10 cellular contexts compared by ENCODE assay signal in the genomic region with DNA sequence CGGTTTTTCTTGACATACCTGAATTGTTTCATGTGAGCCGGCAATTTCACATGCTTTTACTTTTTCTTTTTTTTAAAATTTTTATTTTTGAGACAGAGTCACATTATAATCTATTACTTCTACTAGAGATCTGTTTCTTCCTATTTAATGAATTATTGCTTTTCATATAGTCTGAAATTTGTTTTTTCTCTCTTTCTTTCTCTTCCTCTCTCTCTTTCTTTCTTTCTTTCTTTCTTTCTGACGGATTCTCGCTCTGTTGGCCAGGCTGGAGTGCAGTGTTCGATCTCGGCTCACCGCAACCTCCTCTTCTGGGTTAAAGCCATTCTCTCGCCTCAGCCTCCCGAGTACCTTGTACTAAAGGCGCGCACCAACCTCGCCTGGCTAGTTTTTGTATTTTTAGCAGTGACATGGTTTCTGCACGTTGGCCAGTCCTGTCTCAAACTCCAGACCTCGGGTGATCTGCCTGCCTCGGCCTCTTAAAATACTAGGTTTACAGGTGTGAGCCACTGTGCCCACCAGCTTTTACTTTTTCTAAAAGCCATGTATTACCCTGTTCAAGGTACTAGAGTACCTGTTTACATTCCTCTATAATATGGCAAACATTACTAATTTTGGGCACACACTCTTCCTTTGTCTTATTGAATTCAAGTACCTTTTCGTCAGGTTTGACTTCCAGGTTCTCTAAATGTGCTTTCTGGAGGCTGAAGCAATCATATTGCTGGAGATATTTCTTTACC.
DNase-seq lines count a peak whose midpoint lies in the region; ATAC-seq and TF ChIP-seq lines count a peak whose summit lies in the region.
"Had no signal": no experiment of that assay in that cellular context is flagged by ENCODE, and none has a peak within 500 bp of the region (broad histone marks: within the 10 kb centered on the region; RNA-seq: fewer than 3 reads in every experiment).

No MANE protein-coding gene starts in this region.

- no peak overlapping the region for H3K27ac ChIP-seq in CD4-positive, alpha-beta memory T cell (ENCODE audit: low read depth, low read length)
- H3K27ac ChIP-seq in HUES48 (ENCODE audit: low read depth, low read length) (no peak overlapping the region), transverse colon (no peak overlapping the region), esophagus squamous epithelium (no peak overlapping the region)

- H3K4me3 ChIP-seq in CD4-positive, alpha-beta memory T cell (ENCODE audit: low read length in 2 of 2) = no peak overlapping the region
- peak overlapping the region; percentile 63 for H3K4me3 ChIP-seq in HUES48 (ENCODE audit: low read depth, low read length)
- peak overlapping the region in 1 of 4 donors; percentile 56 for H3K4me3 ChIP-seq in transverse colon
- H3K4me3 ChIP-seq in esophagus squamous epithelium = peak overlapping the region in 1 of 4 donors; percentile 46

- POLR2A ChIA-PET in CD4-positive, alpha-beta memory T cell (lab: Charles Lee; ENCODE audit: partially characterized antibody) = no interaction called here

- no peak for ATAC-seq in GM18517 (IDR thresholded peaks at IDR 0.05; ENCODE audit: unreplicated experiment)

- no peak overlapping the region for H3K9ac ChIP-seq in HUES48 (ENCODE audit: low read depth, low read length)

- H3K9me3 ChIP-seq in CD4-positive, alpha-beta memory T cell (ENCODE audit: control insufficient read depth in 1 of 2, low read length in 2 of 2) = no peaks in the 10 kb centered on the region
- H3K9me3 ChIP-seq in HUES48 (ENCODE audit: control insufficient read depth, insufficient read depth, low read length) (no peaks in the 10 kb centered on the region), transverse colon (no peaks in the 10 kb centered on the region), esophagus squamous epithelium (no peaks in the 10 kb centered on the region)
- H3K9me3 ChIP-seq: pancreas had no signal

- H3K36me3 Mint-ChIP-seq in CD4-positive, alpha-beta memory T cell = peaks cover 0 to 3% of the 10 kb centered on the region in 2 donors
- H3K36me3 Mint-ChIP-seq in brain (peaks cover 4% of the 10 kb centered on the region), nephron (ENCODE audit: low read depth) (no peaks in the 10 kb centered on the region)

- no peak for TF ChIP-seq CTCF in brain (conservative IDR thresholded peaks at IDR 0.05)
- TF ChIP-seq CTCF in nephron (IDR thresholded peaks at IDR 0.05; ENCODE audit: unreplicated experiment in 3 of 3) = no peak
- TF ChIP-seq CTCF in transverse colon (IDR thresholded peaks at IDR 0.05) = no peak
- TF ChIP-seq CTCF in esophagus squamous epithelium (IDR thresholded peaks at IDR 0.05) = no peak

- peaks cover 13 to 34% (median 22%) of the 10 kb centered on the region in 4 donors for H3K4me1 Mint-ChIP-seq in CD4-positive, alpha-beta memory T cell
- H3K4me1 Mint-ChIP-seq in brain (peaks cover 33% of the 10 kb centered on the region), nephron (peaks cover 27% of the 10 kb centered on the region)

- in situ Hi-C loops in transverse colon (cut with MboI; ENCODE audit: low pct_ligation_motif_present in 1 of 4, low pct_unique_long_range_greater_than_20kb in 1 of 4, low sequenced_read_pairs in 3 of 4) = no loop called here

- intact Hi-C loops in CD4-positive, alpha-beta memory T cell (cut with micrococcal nuclease) = no loop called here
- intact Hi-C loops in transverse colon (cut with DNase I; ENCODE audit: low total_unique reads) = no loop called here
- intact Hi-C loops in esophagus squamous epithelium (cut with DNase I) = no loop called here

- peaks cover 38 to 39% of the 10 kb centered on the region in 2 donors for H3K27me3 Mint-ChIP-seq in CD4-positive, alpha-beta memory T cell
- H3K27me3 Mint-ChIP-seq in brain (peaks cover 69% of the 10 kb centered on the region), nephron (ENCODE audit: low read depth) (peaks cover 65% of the 10 kb centered on the region)

- 33 to 74% methylated on average over 3 to 16 of the region's 16 CpGs for WGBS in transverse colon (ENCODE audit: low coverage in 1 of 2), 2 donors
- WGBS in esophagus squamous epithelium, 2 donors = 62 to 76% methylated on average over 16 of the region's 16 CpGs

- no peaks in the 10 kb centered on the region for H3K36me3 ChIP-seq in CD4-positive, alpha-beta memory T cell (ENCODE audit: insufficient read depth, low read length)
- H3K36me3 ChIP-seq in HUES48 (ENCODE audit: control insufficient read depth, insufficient read depth, low read length) = no peaks in the 10 kb centered on the region
- no peaks in the 10 kb centered on the region for H3K36me3 ChIP-seq in transverse colon
- H3K36me3 ChIP-seq in esophagus squamous epithelium = no peaks in the 10 kb centered on the region
- H3K36me3 ChIP-seq: pancreas had no signal

- CTCF ChIA-PET in CD4-positive, alpha-beta memory T cell (lab: Charles Lee; ENCODE audit: partially characterized antibody) = no interaction called here

- H3K4me3 Mint-ChIP-seq in CD4-positive, alpha-beta memory T cell = peak overlapping the region in 7 of 8 donors; percentile 81 to 98 (median 90)
- peak overlapping the region; percentile 88 to 94 (median 92) for H3K4me3 Mint-ChIP-seq in brain
- peak overlapping the region; percentile 87 to 90 (median 90) for H3K4me3 Mint-ChIP-seq in nephron

- peaks cover 0 to 11% (median 0%) of the 10 kb centered on the region in 8 donors for H3K9me3 Mint-ChIP-seq in CD4-positive, alpha-beta memory T cell
- H3K9me3 Mint-ChIP-seq in brain (peaks cover 0 to 13% (median 4%) of the 10 kb centered on the region in 5 experiments), nephron (no peaks in the 10 kb centered on the region)

- H3K27ac Mint-ChIP-seq in CD4-positive, alpha-beta memory T cell = peak overlapping the region in 1 of 7 donors; percentile 77
- H3K27ac Mint-ChIP-seq in brain (peak overlapping the region in 3 of 5 experiments; percentile 62 to 91 (median 70)), nephron (no peak overlapping the region)

- H3K27me3 ChIP-seq in CD4-positive, alpha-beta memory T cell (ENCODE audit: insufficient read depth, low read length) = peaks cover 53% of the 10 kb centered on the region
- H3K27me3 ChIP-seq in HUES48 (ENCODE audit: control insufficient read depth, insufficient read depth, low read length) = peaks cover 60% of the 10 kb centered on the region
- H3K27me3 ChIP-seq in transverse colon = peaks cover 72% of the 10 kb centered on the region
- H3K27me3 ChIP-seq in esophagus squamous epithelium = peaks cover 0 to 72% (median 19%) of the 10 kb centered on the region in 4 donors

- H3K4me1 ChIP-seq in CD4-positive, alpha-beta memory T cell (ENCODE audit: insufficient read depth, low read length) = peaks cover 26% of the 10 kb centered on the region
- peaks cover 7% of the 10 kb centered on the region for H3K4me1 ChIP-seq in HUES48 (ENCODE audit: control insufficient read depth, insufficient read depth, low read length)
- peaks cover 16 to 22% (median 18%) of the 10 kb centered on the region in 4 donors for H3K4me1 ChIP-seq in transverse colon
- H3K4me1 ChIP-seq in esophagus squamous epithelium = peaks cover 14 to 25% (median 18%) of the 10 kb centered on the region in 3 donors

- DNase-seq in CD4-positive, alpha-beta memory T cell = no peak
- DNase-seq in transverse colon (no peak), esophagus squamous epithelium (lab: John Stamatoyannopoulos, UW) (no peak)
- DNase-seq: GDM1, NCI-H2029 treated with DMSO at 0.1 percent for 48 hours had no signal

- no peak for TF ChIP-seq EP300 in transverse colon (IDR thresholded peaks at IDR 0.05; ENCODE audit: low read depth)

- TF ChIP-seq POLR2A in transverse colon (IDR thresholded peaks at IDR 0.05) (no peak), esophagus squamous epithelium (IDR thresholded peaks at IDR 0.05) (no peak)

Comparison
In these comparisons a context has a peak if more than half of its experiments do, and no peak if none do; other contexts are left out.
1. H3K27ac Mint-ChIP-seq: peak in brain (3 of 5); none in nephron (0 of 3).
2. Peak in every context shown above with its lines, with median percentiles within 50 percentile points of each other: H3K4me3 Mint-ChIP-seq.